ENCODE assay signal across 1 cellular context in genomic region chr17:35062284-35062683, GRCh38.
TF ChIP-seq lines count a peak whose summit lies in the region.

No MANE protein-coding gene starts in this region.

TF ChIP-seq in HCT116, 20 proteins besides CTCF, POLR2A, EP300 and RAD21:
- TF ChIP-seq MAX (IDR thresholded peaks at IDR 0.05) (no peak), EZH2phosphoT487 (IDR thresholded peaks at IDR 0.05; ENCODE audit: borderline replicate concordance) (no peak), EGR1 (IDR thresholded peaks at IDR 0.05; ENCODE audit: low read depth) (no peak), EZH2 (IDR thresholded peaks at IDR 0.05) (no peak), POLR2AphosphoS5 (IDR thresholded peaks at IDR 0.05; ENCODE audit: low read depth, low read length) (no peak), SIN3A (IDR thresholded peaks at IDR 0.05; ENCODE audit: low read depth) (no peak), ZNF274 (IDR thresholded peaks at IDR 0.05; ENCODE audit: low read depth, low read length) (no peak), ATF3 (IDR thresholded peaks at IDR 0.05) (no peak), SRF (IDR thresholded peaks at IDR 0.05; ENCODE audit: low read depth) (no peak), CEBPB (IDR thresholded peaks at IDR 0.05; ENCODE audit: low read depth) (no peak), FOSL1 (IDR thresholded peaks at IDR 0.05; ENCODE audit: low read depth) (no peak), ELF1 (IDR thresholded peaks at IDR 0.05; ENCODE audit: borderline replicate concordance, low read depth) (no peak), TCF7L2 (IDR thresholded peaks at IDR 0.05; ENCODE audit: borderline replicate concordance, extremely low read depth, insufficient read depth, insufficient read length) (no peak), CBX3 (IDR thresholded peaks at IDR 0.05; ENCODE audit: low read depth) (no peak), YY1 (IDR thresholded peaks at IDR 0.05; ENCODE audit: extremely low read depth, insufficient replicate concordance, low read depth, low read length) (no peak)
- TF ChIP-seq, protein P1, sequence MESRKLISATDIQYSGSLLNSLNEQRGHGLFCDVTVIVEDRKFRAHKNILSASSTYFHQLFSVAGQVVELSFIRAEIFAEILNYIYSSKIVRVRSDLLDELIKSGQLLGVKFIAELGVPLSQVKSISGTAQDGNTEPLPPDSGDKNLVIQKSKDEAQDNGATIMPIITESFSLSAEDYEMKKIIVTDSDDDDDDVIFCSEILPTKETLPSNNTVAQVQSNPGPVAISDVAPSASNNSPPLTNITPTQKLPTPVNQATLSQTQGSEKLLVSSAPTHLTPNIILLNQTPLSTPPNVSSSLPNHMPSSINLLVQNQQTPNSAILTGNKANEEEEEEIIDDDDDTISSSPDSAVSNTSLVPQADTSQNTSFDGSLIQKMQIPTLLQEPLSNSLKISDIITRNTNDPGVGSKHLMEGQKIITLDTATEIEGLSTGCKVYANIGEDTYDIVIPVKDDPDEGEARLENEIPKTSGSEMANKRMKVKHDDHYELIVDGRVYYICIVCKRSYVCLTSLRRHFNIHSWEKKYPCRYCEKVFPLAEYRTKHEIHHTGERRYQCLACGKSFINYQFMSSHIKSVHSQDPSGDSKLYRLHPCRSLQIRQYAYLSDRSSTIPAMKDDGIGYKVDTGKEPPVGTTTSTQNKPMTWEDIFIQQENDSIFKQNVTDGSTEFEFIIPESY (IDR thresholded peaks at IDR 0.05; ENCODE audit: extremely low read depth, insufficient replicate concordance, low read length): no peak
- TF ChIP-seq, protein P2, sequence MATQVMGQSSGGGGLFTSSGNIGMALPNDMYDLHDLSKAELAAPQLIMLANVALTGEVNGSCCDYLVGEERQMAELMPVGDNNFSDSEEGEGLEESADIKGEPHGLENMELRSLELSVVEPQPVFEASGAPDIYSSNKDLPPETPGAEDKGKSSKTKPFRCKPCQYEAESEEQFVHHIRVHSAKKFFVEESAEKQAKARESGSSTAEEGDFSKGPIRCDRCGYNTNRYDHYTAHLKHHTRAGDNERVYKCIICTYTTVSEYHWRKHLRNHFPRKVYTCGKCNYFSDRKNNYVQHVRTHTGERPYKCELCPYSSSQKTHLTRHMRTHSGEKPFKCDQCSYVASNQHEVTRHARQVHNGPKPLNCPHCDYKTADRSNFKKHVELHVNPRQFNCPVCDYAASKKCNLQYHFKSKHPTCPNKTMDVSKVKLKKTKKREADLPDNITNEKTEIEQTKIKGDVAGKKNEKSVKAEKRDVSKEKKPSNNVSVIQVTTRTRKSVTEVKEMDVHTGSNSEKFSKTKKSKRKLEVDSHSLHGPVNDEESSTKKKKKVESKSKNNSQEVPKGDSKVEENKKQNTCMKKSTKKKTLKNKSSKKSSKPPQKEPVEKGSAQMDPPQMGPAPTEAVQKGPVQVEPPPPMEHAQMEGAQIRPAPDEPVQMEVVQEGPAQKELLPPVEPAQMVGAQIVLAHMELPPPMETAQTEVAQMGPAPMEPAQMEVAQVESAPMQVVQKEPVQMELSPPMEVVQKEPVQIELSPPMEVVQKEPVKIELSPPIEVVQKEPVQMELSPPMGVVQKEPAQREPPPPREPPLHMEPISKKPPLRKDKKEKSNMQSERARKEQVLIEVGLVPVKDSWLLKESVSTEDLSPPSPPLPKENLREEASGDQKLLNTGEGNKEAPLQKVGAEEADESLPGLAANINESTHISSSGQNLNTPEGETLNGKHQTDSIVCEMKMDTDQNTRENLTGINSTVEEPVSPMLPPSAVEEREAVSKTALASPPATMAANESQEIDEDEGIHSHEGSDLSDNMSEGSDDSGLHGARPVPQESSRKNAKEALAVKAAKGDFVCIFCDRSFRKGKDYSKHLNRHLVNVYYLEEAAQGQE (IDR thresholded peaks at IDR 0.05; ENCODE audit: low read depth): no peak
TF ChIP-seq in HCT116: peak in this region for 0.
